In the genomic region with DNA sequence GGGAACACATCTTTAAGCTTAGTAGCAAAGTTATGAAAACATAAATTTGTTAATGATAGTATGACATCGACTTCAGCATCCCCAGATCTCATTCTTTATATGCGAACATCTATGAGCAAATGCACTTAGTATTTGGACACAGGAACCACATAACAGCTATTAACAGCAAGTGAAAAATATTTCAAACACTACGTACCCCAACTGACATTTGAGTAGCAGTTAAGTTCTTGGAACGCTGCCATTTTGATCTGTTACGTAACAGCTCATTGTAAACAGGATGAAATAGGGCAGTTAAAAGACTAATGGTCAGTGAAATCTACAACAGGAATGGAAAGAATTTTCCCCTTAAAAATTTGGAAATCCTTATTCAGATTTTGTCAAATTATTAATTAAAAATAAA, we compare ENCODE assay signal across 10 cellular contexts.
DNase-seq lines count a peak whose midpoint lies in the region; ATAC-seq, FAIRE-seq and TF ChIP-seq lines count a peak whose summit lies in the region.
"Had no signal": no experiment of that assay in that cellular context is flagged by ENCODE, and none has a peak within 500 bp of the region (broad histone marks: within the 10 kb centered on the region; RNA-seq: fewer than 3 reads in every experiment).

No MANE protein-coding gene starts in this region.

- no peaks in the 10 kb centered on the region for H3K9me3 ChIP-seq in small intestine (ENCODE audit: control insufficient read depth, low read depth)
- no peaks in the 10 kb centered on the region for H3K9me3 ChIP-seq in esophagus muscularis mucosa

- FAIRE-seq in small intestine (lab: Jason Lieb, UNC), result no peak

- H3K36me3 ChIP-seq in small intestine (ENCODE audit: control insufficient read depth in 2 of 2, insufficient read depth in 2 of 2, low read length in 2 of 2), result no peaks in the 10 kb centered on the region
- no peaks in the 10 kb centered on the region for H3K36me3 ChIP-seq in esophagus muscularis mucosa

- no peak for TF ChIP-seq EP300 in esophagus muscularis mucosa (IDR thresholded peaks at IDR 0.05)

- DNase-seq in HFF-Myc (ENCODE audit: extremely low read depth, low read depth) (peak; percentile 93), OCI-M1 (lab: John Stamatoyannopoulos, UW) (peak; percentile 20), fibroblast of the conjunctiva (ENCODE audit: low read depth) (peak; percentile 79), small intestine (peak; percentile 21), esophagus muscularis mucosa (ENCODE audit: extremely low spot score) (no peak)
- DNase-seq in activated CD4-positive, alpha-beta T cell treated with anti-CD3 and anti-CD28 coated beads, Interleukin-2, amount 50 U/mL, for 1 hour, result no peak

- TF ChIP-seq POLR2A in esophagus muscularis mucosa (IDR thresholded peaks at IDR 0.05; ENCODE audit: low read depth), result no peak

- H3K36me3 Mint-ChIP-seq in activated T-helper 17 cell treated with anti-CD3 and anti-CD28 coated beads, Interleukin-2, amount 50 U/mL, for 72 hours (ENCODE audit: low read depth), result no peaks in the 10 kb centered on the region

- intact Hi-C loops in esophagus muscularis mucosa (cut with DNase I), result no loop called here

- H3K27ac ChIP-seq in small intestine (ENCODE audit: low read depth in 1 of 2, low read length in 1 of 2), result no peak overlapping the region
- peak overlapping the region in 2 of 4 donors; percentile 8 to 33 for H3K27ac ChIP-seq in esophagus muscularis mucosa (replicated peaks in 1 of 4)
- H3K27ac ChIP-seq: skin epidermis had no signal

- H3K4me1 ChIP-seq in small intestine (ENCODE audit: control insufficient read depth in 2 of 2, insufficient read depth in 1 of 2, low read depth in 1 of 2, low read length in 1 of 2), result peaks cover 0 to 2% of the 10 kb centered on the region in 2 donors
- H3K4me1 ChIP-seq in esophagus muscularis mucosa, result peaks cover 9 to 49% (median 44%) of the 10 kb centered on the region in 4 donors

- H3K27me3 ChIP-seq in small intestine (ENCODE audit: control insufficient read depth in 2 of 2, insufficient read depth in 2 of 2, low read length in 2 of 2), result no peaks in the 10 kb centered on the region
- H3K27me3 ChIP-seq in esophagus muscularis mucosa, result no peaks in the 10 kb centered on the region

- H3K9me3 Mint-ChIP-seq in activated T-helper 17 cell treated with anti-CD3 and anti-CD28 coated beads, Interleukin-2, amount 50 U/mL, for 72 hours, result no peaks in the 10 kb centered on the region

- H3K27ac Mint-ChIP-seq in activated T-helper 17 cell treated with anti-CD3 and anti-CD28 coated beads, Interleukin-2, amount 50 U/mL, for 72 hours, result no peak overlapping the region

- WGBS in small intestine, 3 donors, result 28 to 40% (median 31%) methylated on average over 5 of the region's 5 CpGs
- 11% methylated on average over 5 of the region's 5 CpGs for WGBS in esophagus muscularis mucosa

- no peak for TF ChIP-seq CTCF in HFF-Myc (IDR thresholded peaks at IDR 0.05; ENCODE audit: low read depth, low read length, missing control alignments)
- no peak for TF ChIP-seq CTCF in esophagus muscularis mucosa (IDR thresholded peaks at IDR 0.05)

- no peak for ATAC-seq in activated T-helper 17 cell treated with anti-CD3 and anti-CD28 coated beads, Interleukin-2, amount 50 U/mL, for 72 hours (replicated peaks)
- no peak for ATAC-seq in HG02885 (IDR thresholded peaks at IDR 0.05; ENCODE audit: poor library complexity, unreplicated experiment)
- ATAC-seq: Panc1 had no signal

- no peak overlapping the region for H3K4me3 Mint-ChIP-seq in activated T-helper 17 cell treated with anti-CD3 and anti-CD28 coated beads, Interleukin-2, amount 50 U/mL, for 72 hours

- H3K4me3 ChIP-seq in HFF-Myc (replicated peaks; ENCODE audit: low read depth, low read length) (no peak overlapping the region), small intestine (ENCODE audit: low read depth in 1 of 2, low read length in 2 of 2) (no peak overlapping the region), esophagus muscularis mucosa (no peak overlapping the region)
- H3K4me3 ChIP-seq: skin epidermis had no signal

- H3K27me3 Mint-ChIP-seq in activated T-helper 17 cell treated with anti-CD3 and anti-CD28 coated beads, Interleukin-2, amount 50 U/mL, for 72 hours, result peaks cover 11% of the 10 kb centered on the region

- H3K4me1 Mint-ChIP-seq in activated T-helper 17 cell treated with anti-CD3 and anti-CD28 coated beads, Interleukin-2, amount 50 U/mL, for 72 hours, result no peaks in the 10 kb centered on the region

Comparison
In these comparisons a context has a peak if more than half of its experiments do, and no peak if none do; other contexts are left out.
1. DNase-seq: peak in HFF-Myc (single experiment), OCI-M1 (single experiment), fibroblast of the conjunctiva (single experiment) and small intestine (single experiment); none in activated CD4-positive, alpha-beta T cell treated with anti-CD3 and anti-CD28 coated beads, Interleukin-2, amount 50 U/mL, for 1 hour (single experiment) and esophagus muscularis mucosa (single experiment).